Comparison of ENCODE assay signal across 12 cellular contexts in the genomic region with DNA sequence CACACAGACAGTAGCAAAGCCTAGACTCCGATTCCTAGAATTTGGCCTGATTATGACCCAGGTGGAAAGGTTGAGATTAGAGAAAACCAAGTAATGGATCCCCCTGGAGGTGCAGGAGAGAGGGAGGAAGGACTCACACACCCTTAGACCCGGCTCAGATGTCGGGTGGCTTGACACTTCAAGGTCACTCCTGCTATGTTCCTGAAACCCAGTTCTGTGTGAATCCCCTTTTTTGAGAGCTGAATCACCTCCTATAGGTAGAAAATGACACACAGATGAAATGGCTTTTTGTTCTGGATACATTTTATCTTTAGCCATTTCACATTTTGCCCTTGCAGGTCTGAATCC.
A peak's percentile ranks its signal among the peaks of the same experiment; 100 is the strongest.
DNase-seq lines count a peak whose midpoint lies in the region; ATAC-seq and TF ChIP-seq lines count a peak whose summit lies in the region.
"Had no signal": no experiment of that assay in that cellular context is flagged by ENCODE, and none has a peak within 500 bp of the region (broad histone marks: within the 10 kb centered on the region; RNA-seq: fewer than 3 reads in every experiment).

No MANE protein-coding gene starts in this region.

- no peak for TF ChIP-seq CTCF in adrenal gland (IDR thresholded peaks at IDR 0.05)
- no peak for TF ChIP-seq CTCF in hepatocyte (IDR thresholded peaks at IDR 0.05; ENCODE audit: poor library complexity)

- peaks cover 0 to 3% (median 0%) of the 10 kb centered on the region in 3 donors for H3K27me3 Mint-ChIP-seq in immature natural killer cell (ENCODE audit: low read depth in 3 of 3)

- H3K27ac ChIP-seq in adrenal gland (peak overlapping the region; percentile 53 to 91 (median 78)), hepatocyte (peak overlapping the region; percentile 68), skin epidermis (peak overlapping the region in 20 of 21 experiments; percentile 2 to 89 (median 69))

- H3K79me2 ChIP-seq in hepatocyte: no peaks in the 10 kb centered on the region

- 30 to 64% (median 32%) methylated on average over 3 of the region's 3 CpGs for WGBS in adrenal gland, 4 donors
- WGBS in hepatocyte (ENCODE audit: low lambda C conversion rate, missing lambda C conversion rate): 44% methylated on average over 3 of the region's 3 CpGs

- no peaks in the 10 kb centered on the region for H3K9me2 ChIP-seq in hepatocyte (replicated peaks; ENCODE audit: insufficient read depth)

- no peaks in the 10 kb centered on the region for H3K36me3 ChIP-seq in adrenal gland (replicated peaks in 1 of 2)
- H3K36me3 ChIP-seq in hepatocyte (replicated peaks; ENCODE audit: insufficient read depth, low read depth): no peaks in the 10 kb centered on the region

- peak overlapping the region; percentile 47 for H3K4me2 ChIP-seq in hepatocyte

- H3K27me3 ChIP-seq in adrenal gland: no peaks in the 10 kb centered on the region
- H3K27me3 ChIP-seq in hepatocyte: no peaks in the 10 kb centered on the region

- H4K20me1 ChIP-seq in hepatocyte (ENCODE audit: insufficient read depth, poor library complexity, severe bottlenecking): no peaks in the 10 kb centered on the region

- peak overlapping the region in 1 of 5 donors; percentile 73 for H3K4me3 Mint-ChIP-seq in immature natural killer cell
- H3K4me3 Mint-ChIP-seq: activated naive CD8-positive, alpha-beta T cell had no signal

- intact Hi-C loops in adrenal gland (cut with DNase I): no loop called here

- no peak overlapping the region for H3K27ac Mint-ChIP-seq in immature natural killer cell
- H3K27ac Mint-ChIP-seq: activated naive CD8-positive, alpha-beta T cell; CD4-positive, CD25-positive, alpha-beta regulatory T cell had no signal

- no peak for TF ChIP-seq POLR2A in adrenal gland (IDR thresholded peaks at IDR 0.05)

- peaks cover 9 to 27% of the 10 kb centered on the region in 2 donors for H3K4me1 ChIP-seq in adrenal gland (replicated peaks in 1 of 2)
- H3K4me1 ChIP-seq in hepatocyte (ENCODE audit: insufficient read depth): peaks cover 22% of the 10 kb centered on the region

- H3K4me3 ChIP-seq in adrenal gland: peak overlapping the region in 1 of 4 donors; percentile 34
- no peak overlapping the region for H3K4me3 ChIP-seq in hepatocyte
- no peak overlapping the region for H3K4me3 ChIP-seq in skin epidermis

- H3K9me3 ChIP-seq in adrenal gland (replicated peaks in 1 of 3) (no peaks in the 10 kb centered on the region), hepatocyte (ENCODE audit: low read depth) (no peaks in the 10 kb centered on the region)

- peaks cover 0 to 6% (median 0%) of the 10 kb centered on the region in 3 donors for H3K36me3 Mint-ChIP-seq in immature natural killer cell
- H3K36me3 Mint-ChIP-seq: activated naive CD8-positive, alpha-beta T cell had no signal

- no peak overlapping the region for H2AFZ ChIP-seq in hepatocyte

- DNase-seq in adrenal gland (peak in 1 of 7 donors; percentile 24), hepatocyte (ENCODE audit: low spot score) (no peak), putamen (ENCODE audit: low spot score) (no peak), AG08396 (ENCODE audit: low spot score) (no peak), immature natural killer cell (no peak)
- DNase-seq: NCI-H1417 treated with DMSO at 0.1 percent for 48 hours had no signal

- peaks cover 0 to 2% (median 0%) of the 10 kb centered on the region in 6 donors for H3K9me3 Mint-ChIP-seq in immature natural killer cell
- H3K9me3 Mint-ChIP-seq: CD4-positive, CD25-positive, alpha-beta regulatory T cell had no signal

- peak; percentile 2 for ATAC-seq in GM19035 (IDR thresholded peaks at IDR 0.05; ENCODE audit: unreplicated experiment)
- ATAC-seq in GM19324 (IDR thresholded peaks at IDR 0.05; ENCODE audit: low FRiP score, unreplicated experiment): no peak
- ATAC-seq: activated CD4-positive, CD25-positive, alpha-beta regulatory T cell treated with anti-CD3 and anti-CD28 coated beads, Interleukin-2, amount 50 U/mL, for 24 hours had no signal

- H3K4me1 Mint-ChIP-seq in immature natural killer cell: peaks cover 0 to 10% of the 10 kb centered on the region in 2 donors
